ENCODE assay signal across 11 cellular contexts in the genomic region with DNA sequence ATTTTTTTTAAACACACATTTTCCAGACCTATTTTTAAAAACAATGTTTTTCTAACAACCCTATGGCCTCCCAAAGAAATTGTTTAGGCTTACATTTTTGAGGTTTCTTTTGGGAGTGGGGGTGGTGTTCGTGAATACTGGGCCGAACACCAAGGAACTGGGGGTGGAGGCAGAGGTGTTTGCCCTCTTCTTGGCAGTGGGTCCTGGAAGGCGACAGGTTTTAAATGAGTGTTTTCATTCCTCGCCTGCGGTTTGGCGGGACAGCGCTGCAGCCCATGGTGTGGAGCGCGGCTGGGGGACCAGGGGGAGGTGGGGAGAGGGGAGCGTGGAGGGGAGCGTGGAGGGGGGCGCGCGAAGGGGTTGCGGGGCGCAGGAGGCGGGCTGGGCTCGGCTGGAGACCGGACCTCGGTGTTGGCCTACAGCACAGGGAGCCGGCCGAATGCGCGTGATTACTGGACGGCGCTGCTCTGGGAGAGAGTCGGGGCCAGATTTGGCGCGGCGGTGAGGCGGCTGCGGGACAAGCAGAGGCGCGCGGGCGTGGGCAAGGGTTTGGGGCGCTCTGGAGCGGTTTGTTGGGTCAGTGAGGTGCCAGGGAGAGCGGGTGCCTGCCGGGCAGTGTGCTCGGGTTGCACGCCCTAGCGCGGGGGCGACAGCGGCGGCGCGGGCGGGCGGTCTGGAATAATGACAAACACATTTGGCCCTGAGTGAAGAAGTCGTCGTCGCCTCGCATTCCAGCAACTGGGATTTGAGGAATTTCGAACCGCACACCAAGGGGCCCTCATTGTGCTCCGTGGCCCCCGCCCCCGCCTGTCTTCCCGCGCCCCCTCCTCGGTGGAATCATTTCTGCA. TPM values are rescaled to one million over a fixed set of nuclear protein-coding genes. Genes with fewer than 3 reads are reported as not detected.
DNase-seq lines count a peak whose midpoint lies in the region; ATAC-seq and TF ChIP-seq lines count a peak whose summit lies in the region.
"Had no signal": no experiment of that assay in that cellular context is flagged by ENCODE, and none has a peak within 500 bp of the region (broad histone marks: within the 10 kb centered on the region; RNA-seq: fewer than 3 reads in every experiment).

No MANE protein-coding gene starts in this region.

- no peak for TF ChIP-seq EP300 in suprapubic skin (IDR thresholded peaks at IDR 0.05)

- H3K27me3 ChIP-seq in mammary epithelial cell (ENCODE audit: insufficient read depth, low read length): peaks cover 24% of the 10 kb centered on the region
- H3K27me3 ChIP-seq in left lung: peaks cover 77 to 98% of the 10 kb centered on the region in 2 donors
- peaks cover 82% of the 10 kb centered on the region for H3K27me3 ChIP-seq in suprapubic skin
- peaks cover 92% of the 10 kb centered on the region for H3K27me3 ChIP-seq in WERI-Rb-1 (ENCODE audit: insufficient read depth, low read depth, severe bottlenecking)

- no peak for ATAC-seq in activated CD4-positive, alpha-beta T cell treated with anti-CD3 and anti-CD28 coated beads for 36 hours
- ATAC-seq in left lung (no peak), HG02852 (IDR thresholded peaks at IDR 0.05; ENCODE audit: unreplicated experiment) (no peak), HG03565 (IDR thresholded peaks at IDR 0.05; ENCODE audit: unreplicated experiment) (no peak)

- no peak overlapping the region for H3K27ac Mint-ChIP-seq in activated CD4-positive, alpha-beta T cell treated with anti-CD3 and anti-CD28 coated beads for 36 hours
- H3K27ac Mint-ChIP-seq: activated CD4-positive, alpha-beta memory T cell treated with anti-CD3 and anti-CD28 coated beads, Interleukin-2, amount 10 ng/mL, durations not matched to agents 7 days and 5 days; immature natural killer cell had no signal

- H3K4me1 ChIP-seq in mammary epithelial cell (ENCODE audit: insufficient read depth, low read length) (peaks cover 33% of the 10 kb centered on the region), left lung (peaks cover 4 to 73% of the 10 kb centered on the region in 2 donors), suprapubic skin (peaks cover 99% of the 10 kb centered on the region)

- H2AFZ ChIP-seq in mammary epithelial cell (ENCODE audit: low read depth, low read length): peak overlapping the region; percentile 77

- H3K27me3 Mint-ChIP-seq in activated CD4-positive, alpha-beta T cell treated with anti-CD3 and anti-CD28 coated beads for 36 hours: peaks cover 69% of the 10 kb centered on the region

- peak overlapping the region in 2 of 3 experiments; percentile 29 to 37 for H3K4me3 ChIP-seq in mammary epithelial cell (replicated peaks in 1 of 3; ENCODE audit: insufficient read depth in 1 of 3, low read depth in 2 of 3, low read length in 3 of 3)
- peak overlapping the region; percentile 28 to 48 for H3K4me3 ChIP-seq in left lung
- peak overlapping the region; percentile 54 for H3K4me3 ChIP-seq in suprapubic skin
- H3K4me3 ChIP-seq in WERI-Rb-1 (ENCODE audit: low read depth, low read length): no peak overlapping the region

- in situ Hi-C loops in mammary epithelial cell (cut with MboI; ENCODE audit: low sequenced_read_pairs in 2 of 2): loop anchor here (5.0 to 25.0 kb wide), 8 partner anchors 323 to 1993 kb away; partner anchors contain the start of gene LNX1 (in 1 of the 2)

- no peaks in the 10 kb centered on the region for H3K36me3 Mint-ChIP-seq in activated CD4-positive, alpha-beta T cell treated with anti-CD3 and anti-CD28 coated beads for 36 hours (ENCODE audit: low read depth)
- H3K36me3 Mint-ChIP-seq: immature natural killer cell had no signal

- POLR2A ChIA-PET in activated CD4-positive, alpha-beta T cell treated with anti-CD3 and anti-CD28 coated beads for 36 hours (lab: Charles Lee): no interaction called here

- CTCF ChIA-PET in activated CD4-positive, alpha-beta T cell treated with anti-CD3 and anti-CD28 coated beads for 36 hours (lab: Charles Lee): interaction anchor here (5.1 kb wide), 1 partner anchor 300 kb away, joined by 66 read pairs; no protein-coding TSS in a partner anchor
- CTCF ChIA-PET in mammary epithelial cell (lab: Charles Lee; ENCODE audit: low non-redundant PET): interaction anchor here (0.7 kb wide), 1 partner anchor 11 kb away, joined by 3 read pairs; no protein-coding TSS in a partner anchor

- TF ChIP-seq POLR2A in suprapubic skin (IDR thresholded peaks at IDR 0.05): no peak

- no peaks in the 10 kb centered on the region for H3K79me2 ChIP-seq in mammary epithelial cell (ENCODE audit: insufficient read depth, low read length)

- peak; percentile 25 for DNase-seq in activated CD4-positive, alpha-beta T cell treated with anti-CD3 and anti-CD28 coated beads for 36 hours
- no peak for DNase-seq in activated CD4-positive, alpha-beta T cell treated with anti-CD3 and anti-CD28 coated beads for 4 hours
- DNase-seq in mammary epithelial cell (no peak), left lung (peak in 1 of 2 donors; percentile 82), suprapubic skin (ENCODE audit: low spot score in 2 of 2) (peak in 1 of 2 donors; percentile 74), WERI-Rb-1 (no peak)
- DNase-seq: activated CD4-positive, alpha-beta memory T cell treated with anti-CD3 and anti-CD28 coated beads, Interleukin-2, amount 10 ng/mL, durations not matched to agents 7 days and 5 days; immature natural killer cell had no signal

- BruUV-seq in mammary epithelial cell (replicated peaks; lab: Mats Ljungman, UMichigan): no TSS peak

- no peaks in the 10 kb centered on the region for H4K20me1 ChIP-seq in mammary epithelial cell (ENCODE audit: insufficient read depth, low read length)

- dilution Hi-C loops in mammary epithelial cell (cut with HindIII; ENCODE audit: low sequenced_read_pairs): no loop called here

- H3K4me1 Mint-ChIP-seq in activated CD4-positive, alpha-beta T cell treated with anti-CD3 and anti-CD28 coated beads for 36 hours: peaks cover 48% of the 10 kb centered on the region

- H3K27ac ChIP-seq in mammary epithelial cell (ENCODE audit: insufficient read depth, low read depth, low read length) (no peak overlapping the region), left lung (peak overlapping the region; percentile 49 to 72), suprapubic skin (peak overlapping the region; percentile 85), WERI-Rb-1 (no peak overlapping the region)
- H3K27ac ChIP-seq: C4-2B had no signal

- 7% methylated on average over 9 of the region's 63 CpGs for WGBS in mammary epithelial cell (ENCODE audit: low coverage, missing lambda C conversion rate)
- whole genome bisulfite sequencing in suprapubic skin: 2% methylated on average over 39 of the region's 63 CpGs

- no peaks in the 10 kb centered on the region for H3K9me3 Mint-ChIP-seq in activated CD4-positive, alpha-beta T cell treated with anti-CD3 and anti-CD28 coated beads for 36 hours (ENCODE audit: low read depth)
- H3K9me3 Mint-ChIP-seq: activated CD4-positive, alpha-beta memory T cell treated with anti-CD3 and anti-CD28 coated beads, Interleukin-2, amount 10 ng/mL, durations not matched to agents 7 days and 5 days had no signal

- H3K4me3 Mint-ChIP-seq in activated CD4-positive, alpha-beta T cell treated with anti-CD3 and anti-CD28 coated beads for 36 hours: no peak overlapping the region
- H3K4me3 Mint-ChIP-seq: activated CD4-positive, alpha-beta memory T cell treated with anti-CD3 and anti-CD28 coated beads, Interleukin-2, amount 10 ng/mL, durations not matched to agents 7 days and 5 days had no signal

- H3K4me2 ChIP-seq in mammary epithelial cell (ENCODE audit: insufficient read depth, low read depth, low read length): peak overlapping the region; percentile 82

- H3K36me3 ChIP-seq in mammary epithelial cell (ENCODE audit: insufficient read depth, low read length) (no peaks in the 10 kb centered on the region), left lung (no peaks in the 10 kb centered on the region), suprapubic skin (no peaks in the 10 kb centered on the region), WERI-Rb-1 (no peaks in the 10 kb centered on the region)

- TF ChIP-seq CTCF in mammary epithelial cell (conservative IDR thresholded peaks at IDR 0.05 in 1 of 2, IDR thresholded peaks at IDR 0.05 in 1 of 2; ENCODE audit: extremely low read depth in 1 of 2, insufficient read depth in 1 of 2, low read depth in 1 of 2, low read length in 2 of 2) (no peak), left lung (IDR thresholded peaks at IDR 0.05) (no peak), suprapubic skin (IDR thresholded peaks at IDR 0.05) (no peak), WERI-Rb-1 (IDR thresholded peaks at IDR 0.05; ENCODE audit: low read depth, low read length) (no peak)

- intact Hi-C loops in activated CD4-positive, alpha-beta T cell treated with anti-CD3 and anti-CD28 coated beads for 36 hours (cut with DNase I, micrococcal nuclease): loop anchor here (1.0 to 10.0 kb wide), 8 partner anchors 128 to 1853 kb away; partner anchors contain the start of gene LNX1 (in 1 of the 2)
- intact Hi-C loops in mammary epithelial cell (cut with micrococcal nuclease) (loop anchor here (5.0 kb wide), 5 partner anchors 428 to 1683 kb away; partner anchors contain the start of gene FIP1L1), left lung (cut with DNase I) (loop anchor here in 1 of 2 donors (5.0 to 10.0 kb wide), 2 partner anchors 323 to 1035 kb away; no protein-coding TSS in a partner anchor)

- H3K9me3 ChIP-seq in mammary epithelial cell (replicated peaks; ENCODE audit: insufficient read depth, low read length) (no peaks in the 10 kb centered on the region), left lung (no peaks in the 10 kb centered on the region), suprapubic skin (no peaks in the 10 kb centered on the region), WERI-Rb-1 (ENCODE audit: severe bottlenecking) (peaks cover 11% of the 10 kb centered on the region)

- no peak overlapping the region for H3K9ac ChIP-seq in mammary epithelial cell (ENCODE audit: insufficient read depth, low read length)

RNA-seq across cellular contexts. Expression of gene PDGFRA, which starts 0.8 kb away (rescaled TPM):
- total RNA-seq in activated CD4-positive, alpha-beta T cell treated with anti-CD3 and anti-CD28 coated beads for 36 hours: not detected
- total RNA-seq in mammary epithelial cell (1 to 10 TPM in 1 of 2 donors, under 1 TPM in 1; 0.33 to 2.2 TPM), left lung (100 to 1,000 TPM in 1 of 2 donors, 10 to 100 TPM in 1; 50.3 to 104 TPM), suprapubic skin (10 to 100 TPM; 14.6 to 25.1 (median 17.1) TPM)
- 0.20 TPM for polyA plus RNA-seq in mammary epithelial cell
- not detected for polyA minus RNA-seq in mammary epithelial cell
- polyA plus RNA-seq: immature natural killer cell had no signal

Comparison
In these comparisons a context has a peak if more than half of its experiments do, and no peak if none do; other contexts are left out.
1. H3K27ac ChIP-seq: peak in left lung (2 of 2) and suprapubic skin (single experiment); none in mammary epithelial cell (single experiment) and WERI-Rb-1 (single experiment).
2. RNA of gene PDGFRA, which starts 0.8 kb away (total RNA-seq): 50.3 to 104 TPM in left lung and 14.6 to 25.1 TPM in suprapubic skin; 0.33 to 2.2 TPM in mammary epithelial cell and not detected in activated CD4-positive, alpha-beta T cell treated with anti-CD3 and anti-CD28 coated beads for 36 hours; every median in the first group is over 4 times any median in the second.